Comparison of ENCODE assay signal across 8 cellular contexts in genomic region chr6:170459451-170459850, GRCh38.
DNase-seq lines count a peak whose midpoint lies in the region; ATAC-seq, FAIRE-seq and TF ChIP-seq lines count a peak whose summit lies in the region.

No MANE protein-coding gene starts in this region.

- peak; percentile 91 for ATAC-seq in GM21515 (IDR thresholded peaks at IDR 0.05; ENCODE audit: unreplicated experiment)

- in situ Hi-C loops in mammary epithelial cell (cut with MboI; ENCODE audit: low sequenced_read_pairs in 2 of 2): no loop called here

- no peaks in the 10 kb centered on the region for H3K9me3 ChIP-seq in MM.1S (replicated peaks; ENCODE audit: insufficient read depth, low read length)
- H3K9me3 ChIP-seq in mammary epithelial cell (replicated peaks; ENCODE audit: insufficient read depth, low read length): no peaks in the 10 kb centered on the region
- H3K9me3 ChIP-seq in smooth muscle cell (replicated peaks; ENCODE audit: low read depth): no peaks in the 10 kb centered on the region

- H3K36me3 ChIP-seq in MM.1S (replicated peaks; ENCODE audit: insufficient read depth, low read length) (no peaks in the 10 kb centered on the region), mammary epithelial cell (ENCODE audit: insufficient read depth, low read length) (no peaks in the 10 kb centered on the region), smooth muscle cell (ENCODE audit: low read depth) (no peaks in the 10 kb centered on the region)

- no peaks in the 10 kb centered on the region for H3K79me2 ChIP-seq in MM.1S (ENCODE audit: low read length)
- no peaks in the 10 kb centered on the region for H3K79me2 ChIP-seq in mammary epithelial cell (ENCODE audit: insufficient read depth, low read length)
- H3K79me2 ChIP-seq in smooth muscle cell (ENCODE audit: low read depth): no peaks in the 10 kb centered on the region

- H3K9ac ChIP-seq in MM.1S (ENCODE audit: low read length): no peak overlapping the region
- no peak overlapping the region for H3K9ac ChIP-seq in mammary epithelial cell (ENCODE audit: insufficient read depth, low read length)
- H3K9ac ChIP-seq in smooth muscle cell (ENCODE audit: low read depth): no peak overlapping the region

- dilution Hi-C loops in mammary epithelial cell (cut with HindIII; ENCODE audit: low sequenced_read_pairs): no loop called here

- no peaks in the 10 kb centered on the region for H4K20me1 ChIP-seq in MM.1S (ENCODE audit: insufficient read depth, low read length)
- no peaks in the 10 kb centered on the region for H4K20me1 ChIP-seq in mammary epithelial cell (ENCODE audit: insufficient read depth, low read length)
- H4K20me1 ChIP-seq in smooth muscle cell (ENCODE audit: low read depth): no peaks in the 10 kb centered on the region

- H3F3A ChIP-seq in MM.1S (ENCODE audit: insufficient read depth, low read length): no peaks in the 10 kb centered on the region
- no peaks in the 10 kb centered on the region for H3F3A ChIP-seq in smooth muscle cell (ENCODE audit: low read depth)

- H2AFZ ChIP-seq in MM.1S (ENCODE audit: low read length): no peak overlapping the region
- no peak overlapping the region for H2AFZ ChIP-seq in mammary epithelial cell (ENCODE audit: low read depth, low read length)
- H2AFZ ChIP-seq in smooth muscle cell (ENCODE audit: low read depth): no peak overlapping the region

- intact Hi-C loops in mammary epithelial cell (cut with micrococcal nuclease): no loop called here

- DNase-seq in GM12891 (ENCODE audit: insufficient read length, low spot score) (peak; percentile 54), MM.1S (peak; percentile 23), mammary epithelial cell (peak; percentile 24), smooth muscle cell (lab: John Stamatoyannopoulos, UW; ENCODE audit: unreplicated experiment) (no peak), DMS79 treated with DMSO at 0.1 percent for 48 hours (lab: John Stamatoyannopoulos, UW) (no peak), NCI-H2029 (lab: John Stamatoyannopoulos, UW) (no peak), superior temporal gyrus (ENCODE audit: extremely low spot score) (no peak)

- TF ChIP-seq POLR2A in GM12891 (IDR thresholded peaks at IDR 0.05; ENCODE audit: low read depth, low read length): no peak

- FAIRE-seq in GM12891 (lab: Jason Lieb, UNC): peak; percentile 65

- TF ChIP-seq CTCF in MM.1S (IDR thresholded peaks at IDR 0.05; ENCODE audit: low read length) (no peak), mammary epithelial cell (conservative IDR thresholded peaks at IDR 0.05 in 1 of 2, IDR thresholded peaks at IDR 0.05 in 1 of 2; ENCODE audit: extremely low read depth in 1 of 2, insufficient read depth in 1 of 2, low read depth in 1 of 2, low read length in 2 of 2) (no peak), smooth muscle cell (IDR thresholded peaks at IDR 0.05; ENCODE audit: borderline replicate concordance, insufficient read depth, poor library complexity, severe bottlenecking) (no peak)

- H3K9me2 ChIP-seq in MM.1S (replicated peaks; ENCODE audit: insufficient read depth, low read length): no peaks in the 10 kb centered on the region

- CTCF ChIA-PET in mammary epithelial cell (lab: Charles Lee; ENCODE audit: low non-redundant PET): no interaction called here

- peak overlapping the region; percentile 21; the same call in 1 of the 2 replicates for H3K4me2 ChIP-seq in MM.1S (ENCODE audit: low read depth, low read length)
- H3K4me2 ChIP-seq in mammary epithelial cell (ENCODE audit: insufficient read depth, low read depth, low read length): no peak overlapping the region
- H3K4me2 ChIP-seq in smooth muscle cell: peak overlapping the region; percentile 36

- no peak overlapping the region for H3K4me3 ChIP-seq in MM.1S (ENCODE audit: low read length)
- H3K4me3 ChIP-seq in mammary epithelial cell (replicated peaks in 1 of 3; ENCODE audit: insufficient read depth in 1 of 3, low read depth in 2 of 3, low read length in 3 of 3): no peak overlapping the region
- no peak overlapping the region for H3K4me3 ChIP-seq in smooth muscle cell

- H3K27me3 ChIP-seq in MM.1S (replicated peaks; ENCODE audit: insufficient read depth, low read length) (no peaks in the 10 kb centered on the region), mammary epithelial cell (ENCODE audit: insufficient read depth, low read length) (no peaks in the 10 kb centered on the region), smooth muscle cell (ENCODE audit: low read depth) (peaks cover 22% of the 10 kb centered on the region)

- no TSS peak for BruUV-seq in mammary epithelial cell (replicated peaks; lab: Mats Ljungman, UMichigan)

- H3K27ac ChIP-seq in MM.1S (ENCODE audit: low read length): no peak overlapping the region
- H3K27ac ChIP-seq in mammary epithelial cell (ENCODE audit: insufficient read depth, low read depth, low read length): no peak overlapping the region
- no peak overlapping the region for H3K27ac ChIP-seq in smooth muscle cell (ENCODE audit: low read depth)

- no peaks in the 10 kb centered on the region for H3K4me1 ChIP-seq in MM.1S (ENCODE audit: low read length)
- H3K4me1 ChIP-seq in mammary epithelial cell (ENCODE audit: insufficient read depth, low read length): no peaks in the 10 kb centered on the region
- no peaks in the 10 kb centered on the region for H3K4me1 ChIP-seq in smooth muscle cell (ENCODE audit: low read depth)

- WGBS in mammary epithelial cell (ENCODE audit: low coverage, missing lambda C conversion rate): 76% methylated on average over 6 of the region's 6 CpGs
- WGBS in smooth muscle cell (ENCODE audit: low lambda C conversion rate): 72% methylated on average over 6 of the region's 6 CpGs

TF ChIP-seq in GM12891, 5 proteins besides CTCF, POLR2A, EP300 and RAD21:
- TF ChIP-seq PAX5 (IDR thresholded peaks at IDR 0.05; ENCODE audit: insufficient read depth, low read length, severe bottlenecking) (no peak), TAF1 (IDR thresholded peaks at IDR 0.05; ENCODE audit: low read depth, low read length) (0 out of 2 replicates have a peak, but pooled peaks have one; percentile 22)

Comparison
In these comparisons a context has a peak if more than half of its experiments do, and no peak if none do; other contexts are left out.
1. DNase-seq: peak in GM12891 (single experiment), MM.1S (single experiment) and mammary epithelial cell (single experiment); none in smooth muscle cell (single experiment), DMS79 treated with DMSO at 0.1 percent for 48 hours (single experiment), NCI-H2029 (single experiment) and superior temporal gyrus (single experiment).